8 cellular contexts compared by ENCODE assay signal in the genomic region with DNA sequence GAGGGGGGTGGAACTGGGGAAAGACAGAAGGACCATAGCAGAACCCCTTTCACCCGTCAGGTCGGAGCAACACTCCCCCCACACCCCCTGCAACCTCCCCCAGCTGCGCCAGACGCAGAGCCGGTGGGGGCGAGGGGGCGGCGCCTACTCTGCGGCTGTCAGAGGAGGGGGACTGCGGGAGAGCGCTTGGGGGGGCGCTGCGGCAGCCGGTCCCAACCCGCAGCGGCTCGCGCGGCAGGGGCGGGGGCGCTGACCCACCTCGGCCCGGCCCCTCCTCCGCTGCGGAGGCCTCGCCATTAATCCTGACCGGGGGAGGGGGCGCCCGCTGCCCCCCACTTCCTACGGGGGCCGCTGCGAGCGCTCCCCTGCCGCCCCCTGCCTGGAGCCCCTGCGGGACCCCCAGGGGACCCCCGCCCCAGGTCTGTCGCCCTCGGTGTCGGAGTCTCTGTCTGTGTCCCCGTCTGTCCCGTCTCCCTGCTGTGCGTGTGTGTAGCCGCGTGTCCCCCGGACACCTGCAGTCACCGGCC. TPM values are rescaled to one million over a fixed set of nuclear protein-coding genes. Genes with fewer than 3 reads are reported as not detected.
A peak's percentile ranks its signal among the peaks of the same experiment; 100 is the strongest.
DNase-seq lines count a peak whose midpoint lies in the region; ATAC-seq and TF ChIP-seq lines count a peak whose summit lies in the region.

No MANE protein-coding gene starts in this region.

- ATAC-seq in natural killer cell (peak in 1 of 3 donors; percentile 5), HG03565 (IDR thresholded peaks at IDR 0.05; ENCODE audit: unreplicated experiment) (no peak)
- ATAC-seq in activated CD4-positive, CD25-positive, alpha-beta regulatory T cell treated with anti-CD3 and anti-CD28 coated beads, Interleukin-2, amount 50 U/mL, for 24 hours, result no peak

- no peak overlapping the region for H3K27ac ChIP-seq in AG04450 (ENCODE audit: low read depth, low read length)

- peaks cover 2% of the 10 kb centered on the region for H3K27me3 ChIP-seq in AG04450 (ENCODE audit: control insufficient read depth, insufficient read depth, low read length)
- no peaks in the 10 kb centered on the region for H3K27me3 ChIP-seq in Loucy (ENCODE audit: insufficient read depth, low read length, poor library complexity, severe bottlenecking)

- H3K9ac ChIP-seq in Loucy (ENCODE audit: low read depth, low read length, poor library complexity, severe bottlenecking), result peak overlapping the region; percentile 79

- no peaks in the 10 kb centered on the region for H3K27me3 Mint-ChIP-seq in natural killer cell (ENCODE audit: low read depth in 2 of 2)

- intact Hi-C loops in natural killer cell (cut with micrococcal nuclease), result no loop called here

- peak overlapping the region; percentile 73 to 92 for H3K27ac Mint-ChIP-seq in natural killer cell

- H3K9me3 ChIP-seq in AG04450 (ENCODE audit: control insufficient read depth, insufficient read depth, low read length) (peaks cover 5% of the 10 kb centered on the region), Loucy (ENCODE audit: insufficient read depth, low read depth, low read length) (no peaks in the 10 kb centered on the region)

- no peaks in the 10 kb centered on the region for H3K9me3 Mint-ChIP-seq in natural killer cell

- no peak for DNase-seq in AG04450 (ENCODE audit: low read depth, low spot score)
- DNase-seq in choroid plexus epithelial cell (ENCODE audit: low read depth), result no peak
- DNase-seq in natural killer cell, result peak; percentile 34
- DNase-seq in AG20443 (ENCODE audit: low spot score), result no peak
- DNase-seq in pons (ENCODE audit: low spot score), result no peak

- peak overlapping the region; percentile 69; the same call in 1 of the 2 replicates for H2AFZ ChIP-seq in Loucy (ENCODE audit: low read length)

- POLR2A ChIA-PET in AG04450 (lab: Yijun Ruan, JAX), result no interaction called here

- CTCF ChIA-PET in AG04450 (lab: Charles Lee), result no interaction called here

- peaks cover 3% of the 10 kb centered on the region; the same call in 1 of the 2 replicates for H3F3A ChIP-seq in Loucy (ENCODE audit: low read depth)

- peak overlapping the region; percentile 71 for H3K4me3 ChIP-seq in AG04450 (ENCODE audit: low read depth, low read length)
- peak overlapping the region; percentile 84 for H3K4me3 ChIP-seq in Loucy (ENCODE audit: low read length, poor library complexity, severe bottlenecking)
- peak overlapping the region; percentile 78 for H3K4me3 ChIP-seq in choroid plexus epithelial cell (ENCODE audit: low read depth, low read length)

- no peaks in the 10 kb centered on the region for H3K36me3 ChIP-seq in Loucy (ENCODE audit: insufficient read depth, low read length)

- peak overlapping the region; percentile 83 for H3K4me2 ChIP-seq in Loucy (ENCODE audit: low read depth, low read length, poor library complexity, severe bottlenecking)

- peaks cover 13% of the 10 kb centered on the region for H4K20me1 ChIP-seq in Loucy (ENCODE audit: insufficient read depth, low read length, poor library complexity, severe bottlenecking)

- H3K4me1 ChIP-seq in Loucy (ENCODE audit: insufficient read depth, low read length, poor library complexity, severe bottlenecking), result peaks cover 31% of the 10 kb centered on the region

- no peak for TF ChIP-seq CTCF in AG04450 (IDR thresholded peaks at IDR 0.05; ENCODE audit: low read depth, low read length)
- TF ChIP-seq CTCF in Loucy (conservative IDR thresholded peaks at IDR 0.05; ENCODE audit: low read length), result no peak
- no peak for TF ChIP-seq CTCF in choroid plexus epithelial cell (conservative IDR thresholded peaks at IDR 0.05; ENCODE audit: low read depth, low read length)
- TF ChIP-seq CTCF in natural killer cell (IDR thresholded peaks at IDR 0.05), result no peak

- no peaks in the 10 kb centered on the region for H3K9me2 ChIP-seq in Loucy (replicated peaks; ENCODE audit: low read depth, low read length)

- H3K4me3 Mint-ChIP-seq in natural killer cell, result peak overlapping the region; percentile 92

- H3K4me1 Mint-ChIP-seq in natural killer cell, result peaks cover 29 to 46% of the 10 kb centered on the region in 2 donors

- H3K36me3 Mint-ChIP-seq in natural killer cell, result no peaks in the 10 kb centered on the region

- peaks cover 41% of the 10 kb centered on the region for H3K79me2 ChIP-seq in Loucy (ENCODE audit: insufficient read depth, low read length)

RNA-seq across cellular contexts. Expression of gene NFIC, which starts 7.9 kb away (rescaled TPM):
- polyA plus RNA-seq in AG04450 (2011; rRNA removed), result 3.9 and 7.7 TPM in 2 replicates
- polyA minus RNA-seq in AG04450 (2011; rRNA and poly(A)+ RNA removed), result 15.0 and 21.4 TPM in 2 replicates
- total RNA-seq in natural killer cell, result 10 to 100 TPM; 18.5 to 22.2 (median 20.6) TPM
